ENCODE assay signal across 10 cellular contexts in the genomic region with DNA sequence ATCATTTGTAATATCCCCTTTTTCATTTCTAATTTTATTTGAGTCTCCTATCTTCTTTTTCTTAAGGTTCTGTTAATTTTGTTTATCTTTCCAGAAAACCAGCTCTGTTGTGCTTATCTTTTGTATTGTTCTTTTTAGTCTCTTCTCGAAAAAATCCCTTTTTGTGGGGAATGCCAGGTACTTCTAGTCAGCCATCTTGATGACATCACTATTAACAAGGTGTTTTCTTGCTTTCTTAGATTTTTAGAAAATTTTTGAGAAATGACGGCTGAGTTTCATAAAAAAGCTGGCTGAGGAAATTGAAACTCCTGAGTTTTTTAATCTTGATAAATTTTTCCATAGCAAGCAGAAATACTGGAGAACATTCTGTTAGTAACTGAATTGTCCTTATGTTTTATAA. TPM values are rescaled to one million over a fixed set of nuclear protein-coding genes. Genes with fewer than 3 reads are reported as not detected.
"Had no signal": no experiment of that assay in that cellular context is flagged by ENCODE, and none has a peak within 500 bp of the region (broad histone marks: within the 10 kb centered on the region; RNA-seq: fewer than 3 reads in every experiment).

No MANE protein-coding gene starts in this region.

- DNase-seq: H9, HCEC 1CT, KBM-7 had no signal

- FAIRE-seq: H1, H54, HTR-8/SVneo had no signal

- H2AFZ ChIP-seq: GM23338 had no signal

- H3K4me3 ChIP-seq: GM23338 had no signal

- H3K4me2 ChIP-seq: GM23338, KMS-11 had no signal

- ATAC-seq: GM23338 had no signal

- H3K27ac ChIP-seq: KMS-11 had no signal

- H3K9ac ChIP-seq: KMS-11 had no signal

RNA-seq across cellular contexts. Expression of a gene that starts 10.7 kb away (rescaled TPM):
- total RNA-seq: HT-29 had no signal
- polyA plus RNA-seq: IgD-negative memory B cell had no signal
